In genomic region chr3:7759630-7760029, GRCh38 we compare ENCODE assay signal across 23 cellular contexts.
"Had no signal": no experiment of that assay in that cellular context is flagged by ENCODE, and none has a peak within 500 bp of the region (broad histone marks: within the 10 kb centered on the region; RNA-seq: fewer than 3 reads in every experiment).

No MANE protein-coding gene starts in this region.

- H3K36me3 ChIP-seq: esophagus muscularis mucosa, heart right ventricle, stomach, thyroid gland had no signal

- DNase-seq: activated CD4-positive, alpha-beta T cell treated with anti-CD3 and anti-CD28 coated beads for 36 hours; activated CD4-positive, alpha-beta T cell treated with anti-CD3 and anti-CD28 coated beads, Interleukin-2, amount 50 U/mL, for 48 hours; activated CD4-positive, CD25-positive, alpha-beta regulatory T cell; activated CD8-positive, alpha-beta memory T cell treated with anti-CD3 and anti-CD28 coated beads for 24 hours; activated effector memory CD4-positive, alpha-beta T cell treated with Interleukin-2 at 50 U/mL for 16 hours; activated naive CD4-positive, alpha-beta T cell treated with Interleukin-2 at 50 U/mL for 16 hours; anterior cingulate cortex; dermis blood vessel endothelial cell; effector CD4-positive, alpha-beta T cell; foreskin keratinocyte; heart right ventricle; naive thymus-derived CD8-positive, alpha-beta T cell; nucleus accumbens; psoas muscle; stimulated activated CD4-positive, alpha-beta T cell treated with anti-CD3 and anti-CD28 coated beads, Interleukin-15, amount 100 ng/mL, for 24 hours; stimulated activated CD4-positive, alpha-beta T cell treated with anti-CD3 and anti-CD28 coated beads, Interleukin-2, amount 100 ng/mL, for 24 hours; stimulated activated naive B cell treated with anti-CD40 and anti-IgM and Interleukin-4, amounts not matched to agents 10 μg/mL and 1 μg/mL and 100 μg/mL, for 72 hours; stomach; T-helper 17 cell; T1000; thyroid gland had no signal

- H3K27ac ChIP-seq: esophagus muscularis mucosa, foreskin keratinocyte, heart right ventricle, parathyroid adenoma, psoas muscle, stomach, thyroid gland had no signal

- H3K4me1 ChIP-seq: foreskin keratinocyte, parathyroid adenoma, psoas muscle, stomach, thyroid gland had no signal

- H3K9me3 ChIP-seq: esophagus muscularis mucosa, heart right ventricle, psoas muscle, stomach, thyroid gland had no signal

- H3K27me3 ChIP-seq: esophagus muscularis mucosa, foreskin keratinocyte, heart right ventricle, stomach, thyroid gland had no signal

- ATAC-seq: activated CD4-positive, alpha-beta T cell treated with anti-CD3 and anti-CD28 coated beads for 36 hours; foreskin keratinocyte; heart right ventricle; naive thymus-derived CD8-positive, alpha-beta T cell; psoas muscle; stimulated activated naive B cell treated with anti-CD40 and anti-IgM and Interleukin-4, amounts not matched to agents 10 μg/mL and 1 μg/mL and 100 μg/mL, for 72 hours; T-helper 17 cell had no signal

- H3K4me3 ChIP-seq: esophagus muscularis mucosa, heart right ventricle, psoas muscle, stomach, thyroid gland had no signal
